8 cellular contexts compared by ENCODE assay signal in the genomic region with DNA sequence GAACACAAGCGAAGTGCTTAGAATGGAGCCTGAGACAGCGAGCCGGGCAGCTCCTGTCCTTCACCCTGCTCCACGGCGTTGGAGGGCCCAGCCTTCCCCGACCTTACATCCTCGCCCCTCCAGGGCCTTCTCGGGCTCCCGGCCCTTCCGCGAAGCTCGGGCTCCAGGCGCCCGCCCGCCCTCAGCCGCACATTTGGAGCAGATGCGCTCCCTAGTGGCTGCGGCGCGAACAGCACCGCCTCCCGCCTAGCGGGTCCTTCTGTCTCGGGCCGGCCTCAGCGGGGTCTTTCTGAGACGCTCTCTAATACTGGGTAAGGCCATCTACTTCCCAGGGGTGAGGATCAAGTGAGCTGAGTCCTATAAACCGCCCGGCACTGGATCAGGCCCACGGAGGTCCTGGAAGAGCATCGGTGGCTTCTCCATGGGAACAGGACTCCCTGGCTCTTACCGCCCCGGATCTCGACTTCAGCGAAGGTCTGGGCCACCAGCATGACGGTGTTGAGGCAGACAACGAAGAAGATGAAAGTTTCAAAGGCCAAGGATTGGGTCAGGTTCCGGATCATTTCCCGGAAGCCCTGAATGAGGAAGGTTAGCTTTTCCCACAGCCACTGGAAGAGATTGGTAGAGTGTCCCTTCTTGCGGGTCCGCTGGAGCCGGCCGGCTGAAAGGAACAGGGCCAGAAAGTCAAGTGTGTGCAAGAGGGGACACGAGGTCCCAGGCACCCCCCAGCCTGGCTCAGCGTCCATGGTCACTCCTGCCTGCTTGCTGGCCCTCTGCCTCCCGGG. TPM values are rescaled to one million over a fixed set of nuclear protein-coding genes. Genes with fewer than 3 reads are reported as not detected.
DNase-seq lines count a peak whose midpoint lies in the region; ATAC-seq and TF ChIP-seq lines count a peak whose summit lies in the region.

No MANE protein-coding gene starts in this region.

- in situ Hi-C loops in KBM-7 (cut with MboI; ENCODE audit: low pct_unique_long_range_greater_than_20kb, low sequenced_read_pairs), result no loop called here

- DNase-seq in DMS53 treated with DMSO at 0.1 percent for 48 hours (lab: John Stamatoyannopoulos, UW; ENCODE audit: unreplicated experiment) (peak; percentile 47), KBM-7 (peak; percentile 79), SK-N-DZ (ENCODE audit: low spot score) (peak; percentile 76), glutamatergic neuron (peak; percentile 91), posterior cingulate gyrus (peak; percentile 28 to 94 (median 73)), type B pancreatic cell (ENCODE audit: extremely low spot score, unreplicated experiment) (peak; percentile 86)
- peak; percentile 81 for DNase-seq in activated naive CD4-positive, alpha-beta T cell treated with anti-CD3 and anti-CD28 coated beads for 36 hours

- no peak overlapping the region for H3K27ac Mint-ChIP-seq in activated naive CD4-positive, alpha-beta T cell treated with anti-CD3 and anti-CD28 coated beads for 36 hours
- H3K27ac Mint-ChIP-seq in glutamatergic neuron (ENCODE audit: unreplicated experiment) (no peak overlapping the region), type B pancreatic cell (no peak overlapping the region)

- no peaks in the 10 kb centered on the region for H3K36me3 Mint-ChIP-seq in activated naive CD4-positive, alpha-beta T cell treated with anti-CD3 and anti-CD28 coated beads for 36 hours (ENCODE audit: low read depth)
- H3K36me3 Mint-ChIP-seq in glutamatergic neuron (ENCODE audit: unreplicated experiment), result no peaks in the 10 kb centered on the region
- no peaks in the 10 kb centered on the region for H3K36me3 Mint-ChIP-seq in type B pancreatic cell

- intact Hi-C loops in activated naive CD4-positive, alpha-beta T cell treated with anti-CD3 and anti-CD28 coated beads for 36 hours (cut with micrococcal nuclease), result loop anchor here (1.0 kb wide), 2 partner anchors 20 to 33 kb away; a partner anchor contains a TSS
- intact Hi-C loops in posterior cingulate gyrus (cut with DNase I), result no loop called here

- peaks cover 5% of the 10 kb centered on the region for H3K4me1 Mint-ChIP-seq in activated naive CD4-positive, alpha-beta T cell treated with anti-CD3 and anti-CD28 coated beads for 36 hours (ENCODE audit: low read depth)
- no peaks in the 10 kb centered on the region for H3K4me1 Mint-ChIP-seq in glutamatergic neuron (ENCODE audit: low read depth, unreplicated experiment)
- H3K4me1 Mint-ChIP-seq in type B pancreatic cell (ENCODE audit: unreplicated experiment), result no peaks in the 10 kb centered on the region

- H3K4me3 Mint-ChIP-seq in activated naive CD4-positive, alpha-beta T cell treated with anti-CD3 and anti-CD28 coated beads for 36 hours, result peak overlapping the region; percentile 42
- H3K4me3 Mint-ChIP-seq in glutamatergic neuron (ENCODE audit: unreplicated experiment), result peak overlapping the region; percentile 34
- H3K4me3 Mint-ChIP-seq in type B pancreatic cell, result no peak overlapping the region

- no peaks in the 10 kb centered on the region for H3K9me3 Mint-ChIP-seq in activated naive CD4-positive, alpha-beta T cell treated with anti-CD3 and anti-CD28 coated beads for 36 hours
- H3K9me3 Mint-ChIP-seq in glutamatergic neuron (ENCODE audit: unreplicated experiment) (peaks cover 5% of the 10 kb centered on the region), type B pancreatic cell (no peaks in the 10 kb centered on the region)

- CTCF ChIA-PET in activated naive CD4-positive, alpha-beta T cell treated with anti-CD3 and anti-CD28 coated beads for 36 hours (lab: Charles Lee), result interaction anchor here (0.6 to 2.0 kb wide), 34 partner anchors 8 to 513 kb away, joined by 3 to 20 read pairs (median 4); a partner anchor contains a TSS

- ATAC-seq in HG03097 (IDR thresholded peaks at IDR 0.05; ENCODE audit: low FRiP score, unreplicated experiment), result no peak

- H3K27me3 Mint-ChIP-seq in activated naive CD4-positive, alpha-beta T cell treated with anti-CD3 and anti-CD28 coated beads for 36 hours (ENCODE audit: low read depth), result peaks cover 5% of the 10 kb centered on the region
- H3K27me3 Mint-ChIP-seq in glutamatergic neuron (ENCODE audit: unreplicated experiment) (peaks cover 17% of the 10 kb centered on the region), type B pancreatic cell (peaks cover 18% of the 10 kb centered on the region)

- TF ChIP-seq CTCF in glutamatergic neuron (IDR thresholded peaks at IDR 0.05; ENCODE audit: partially characterized antibody, unreplicated experiment) (peak; percentile 97), type B pancreatic cell (conservative IDR thresholded peaks at IDR 0.05) (peak; percentile 93)

RNA-seq across cellular contexts. Expression of a gene that starts 3.7 kb away (rescaled TPM):
- polyA plus RNA-seq in SK-N-DZ (2014; cell fraction: cytosol; rRNA removed), result not detected in 2 replicates
- polyA plus RNA-seq in SK-N-DZ (2014; cell fraction: nucleus; rRNA removed), result not detected in 2 replicates
- total RNA-seq in activated naive CD4-positive, alpha-beta T cell treated with anti-CD3 and anti-CD28 coated beads for 36 hours, result not detected
- total RNA-seq in glutamatergic neuron (ENCODE audit: unreplicated experiment) (not detected), type B pancreatic cell (ENCODE audit: low replicate concordance) (not detected in 2 replicates)

RNA-seq across cellular contexts. Expression of a gene that starts 10.8 kb away (rescaled TPM):
- polyA plus RNA-seq in SK-N-DZ (2014; cell fraction: cytosol; rRNA removed), result not detected in 2 replicates
- not detected in 2 replicates for polyA plus RNA-seq in SK-N-DZ (2014; cell fraction: nucleus; rRNA removed)
- total RNA-seq in activated naive CD4-positive, alpha-beta T cell treated with anti-CD3 and anti-CD28 coated beads for 36 hours, result not detected
- total RNA-seq in glutamatergic neuron (ENCODE audit: unreplicated experiment) (not detected), type B pancreatic cell (ENCODE audit: low replicate concordance) (5.7 TPM in 1 of 2 replicates, not detected in the other)

RNA-seq across cellular contexts. Expression of a gene that starts 20.3 kb away (rescaled TPM):
- 46.8 and 59.4 TPM in 2 replicates for polyA plus RNA-seq in SK-N-DZ (2014; cell fraction: cytosol; rRNA removed)
- polyA plus RNA-seq in SK-N-DZ (2014; cell fraction: nucleus; rRNA removed), result 38.1 and 41.6 TPM in 2 replicates
- total RNA-seq in activated naive CD4-positive, alpha-beta T cell treated with anti-CD3 and anti-CD28 coated beads for 36 hours, result 100 to 1,000 TPM; 347 to 369 TPM
- total RNA-seq in glutamatergic neuron (ENCODE audit: unreplicated experiment) (135 TPM), type B pancreatic cell (ENCODE audit: low replicate concordance) (164 and 266 TPM in 2 replicates)

RNA-seq across cellular contexts. Expression of a gene that starts 20.6 kb away (rescaled TPM):
- polyA plus RNA-seq in SK-N-DZ (2014; cell fraction: cytosol; rRNA removed), result 62.3 and 62.7 TPM in 2 replicates
- polyA plus RNA-seq in SK-N-DZ (2014; cell fraction: nucleus; rRNA removed), result 23.2 and 33.8 TPM in 2 replicates
- 10 to 100 TPM; 31.2 to 31.7 TPM for total RNA-seq in activated naive CD4-positive, alpha-beta T cell treated with anti-CD3 and anti-CD28 coated beads for 36 hours
- total RNA-seq in glutamatergic neuron (ENCODE audit: unreplicated experiment) (37.6 TPM), type B pancreatic cell (ENCODE audit: low replicate concordance) (38.4 and 44.8 TPM in 2 replicates)

RNA-seq across cellular contexts. Expression of a gene that starts 26.4 kb away (rescaled TPM):
- polyA plus RNA-seq in SK-N-DZ (2014; cell fraction: cytosol; rRNA removed), result 7.4 and 9.0 TPM in 2 replicates
- 12.0 and 12.5 TPM in 2 replicates for polyA plus RNA-seq in SK-N-DZ (2014; cell fraction: nucleus; rRNA removed)
- under 1 TPM in 1 of 2 experiments, not detected in 1; 0.17 TPM for total RNA-seq in activated naive CD4-positive, alpha-beta T cell treated with anti-CD3 and anti-CD28 coated beads for 36 hours
- total RNA-seq in glutamatergic neuron (ENCODE audit: unreplicated experiment), result 2.4 TPM
- total RNA-seq in type B pancreatic cell (ENCODE audit: low replicate concordance), result 3.7 TPM in 1 of 2 replicates, not detected in the other
